In the genomic region with DNA sequence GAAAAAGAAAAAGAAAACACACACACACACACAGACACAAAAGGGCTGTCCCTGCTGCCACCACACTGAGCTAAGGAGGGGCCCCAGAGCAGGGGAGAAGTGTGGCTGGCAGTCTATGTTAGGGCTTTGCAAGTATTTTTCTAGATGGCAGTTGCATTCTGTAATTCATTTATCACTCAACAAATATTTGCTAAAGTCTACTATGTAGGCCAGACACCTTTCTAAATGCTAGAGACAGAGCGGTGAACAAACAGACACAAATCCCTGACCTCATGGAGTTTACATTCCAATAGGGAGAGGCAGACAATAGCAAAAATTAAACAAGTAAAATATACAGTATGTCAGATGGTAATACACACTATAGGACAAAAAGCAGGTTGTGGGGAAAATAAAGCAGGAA, we compare ENCODE assay signal across 30 cellular contexts. TPM values are rescaled to one million over a fixed set of nuclear protein-coding genes. Genes with fewer than 3 reads are reported as not detected.
"Had no signal": no experiment of that assay in that cellular context is flagged by ENCODE, and none has a peak within 500 bp of the region (broad histone marks: within the 10 kb centered on the region; RNA-seq: fewer than 3 reads in every experiment).

No MANE protein-coding gene starts in this region.

- DNase-seq: activated CD4-positive, alpha-beta T cell treated with anti-CD3 and anti-CD28 coated beads, Interleukin-2, amount 50 U/mL, for 1 hour; activated CD4-positive, CD25-positive, alpha-beta regulatory T cell; activated CD8-positive, alpha-beta memory T cell treated with anti-CD3 and anti-CD28 coated beads, Interleukin-2, amount 50 U/mL, for 48 hours; activated CD8-positive, alpha-beta T cell treated with anti-CD3 and anti-CD28 coated beads for 36 hours; activated naive CD4-positive, alpha-beta T cell; activated naive CD8-positive, alpha-beta T cell treated with anti-CD3 and anti-CD28 coated beads, Interleukin-2, amount 10 ng/mL, durations not matched to agents 7 days and 5 days; activated T-cell treated with anti-CD3 and anti-CD28 coated beads, Interleukin-2, amount 50 U/mL, for 1 hour; adrenal gland; anterior cingulate cortex; colonic mucosa; MG63; NCI-H1105; NCI-H1436; NCI-H1694 treated with DMSO at 0.1 percent for 48 hours; NCI-H2029 treated with DMSO at 0.1 percent for 48 hours; NCI-H345; NCI-H510A; NCI-H69; NK-92 treated with Interleukin-12 subunit alpha and Interleukin-12 subunit beta, amount 100 ng/mL, for 24 hours; OCI-M1; Peyer's patch; Right ventricle myocardium superior; SJCRH30; SK-N-SH; T-helper 1 cell had no signal

- H3K4me3 Mint-ChIP-seq: activated CD8-positive, alpha-beta T cell treated with anti-CD3 and anti-CD28 coated beads for 36 hours; activated naive CD8-positive, alpha-beta T cell treated with anti-CD3 and anti-CD28 coated beads, Interleukin-2, amount 10 ng/mL, durations not matched to agents 7 days and 5 days had no signal

- H3K27me3 ChIP-seq: adrenal gland, colonic mucosa, MG63, Peyer's patch, SJCRH30 had no signal

- H3K4me2 ChIP-seq: SK-N-SH had no signal

- H3K9ac ChIP-seq: SK-N-SH had no signal

- ATAC-seq: activated CD8-positive, alpha-beta T cell treated with anti-CD3 and anti-CD28 coated beads for 36 hours had no signal

- H3K9me3 ChIP-seq: adrenal gland, colonic mucosa, MG63, Peyer's patch, SJCRH30, SK-N-SH had no signal

- H3K27ac Mint-ChIP-seq: activated CD8-positive, alpha-beta T cell treated with anti-CD3 and anti-CD28 coated beads for 36 hours; activated naive CD8-positive, alpha-beta T cell treated with anti-CD3 and anti-CD28 coated beads, Interleukin-2, amount 10 ng/mL, durations not matched to agents 7 days and 5 days had no signal

- H3K9me3 Mint-ChIP-seq: activated CD8-positive, alpha-beta T cell treated with anti-CD3 and anti-CD28 coated beads for 36 hours had no signal

- H3K27ac ChIP-seq: adrenal gland, colonic mucosa, Peyer's patch, RWPE1, SJCRH30, VCaP had no signal

- H3K4me1 ChIP-seq: adrenal gland, colonic mucosa, Peyer's patch, SJCRH30 had no signal

- H3K27me3 Mint-ChIP-seq: activated CD8-positive, alpha-beta T cell treated with anti-CD3 and anti-CD28 coated beads for 36 hours; activated naive CD8-positive, alpha-beta T cell treated with anti-CD3 and anti-CD28 coated beads, Interleukin-2, amount 10 ng/mL, durations not matched to agents 7 days and 5 days had no signal

RNA-seq across cellular contexts. Expression of a gene that starts 20.2 kb away (rescaled TPM):
- total RNA-seq: activated CD8-positive, alpha-beta T cell treated with anti-CD3 and anti-CD28 coated beads for 36 hours; cardiac septum; cerebellum; colonic mucosa; Peyer's patch; Right ventricle myocardium superior; SJCRH30; T-helper 2 cell treated with Interferon-gamma antibody and Interleukin-4, amounts not matched to agents 100 ng/mL and 5 ng/mL, for 36 hours had no signal
